8 cellular contexts compared by ENCODE assay signal in genomic region chr17:44898768-44899073, GRCh38. TPM values are rescaled to one million over a fixed set of nuclear protein-coding genes. Genes with fewer than 3 reads are reported as not detected.
DNase-seq lines count a peak whose midpoint lies in the region; ATAC-seq and TF ChIP-seq lines count a peak whose summit lies in the region.

No MANE protein-coding gene starts in this region.

- H3K36me3 Mint-ChIP-seq in activated CD8-positive, alpha-beta T cell treated with anti-CD3 and anti-CD28 coated beads, Interleukin-2, amount 10 ng/mL, durations not matched to agents 7 days and 5 days (ENCODE audit: low read depth) = peaks cover 19% of the 10 kb centered on the region

- POLR2A ChIA-PET in activated CD8-positive, alpha-beta T cell treated with anti-CD3 and anti-CD28 coated beads, Interleukin-2, amount 10 ng/mL, durations not matched to agents 7 days and 5 days (lab: Charles Lee) = interaction anchor here (0.5 to 2.5 kb wide), 14 partner anchors 10 to 250 kb away, joined by 3 to 11 read pairs (median 4); partner anchors contain the start of genes CCDC43, HEXIM1 and NMT1

- H3K27ac Mint-ChIP-seq in activated CD8-positive, alpha-beta T cell treated with anti-CD3 and anti-CD28 coated beads, Interleukin-2, amount 10 ng/mL, durations not matched to agents 7 days and 5 days = peak overlapping the region; percentile 100
- H3K27ac Mint-ChIP-seq in stimulated activated naive CD8-positive, alpha-beta T cell treated with anti-CD3 and anti-CD28 coated beads, Interleukin-15, amount 100 ng/mL, for 72 hours = peak overlapping the region; percentile 100

- H3K9me3 ChIP-seq in BE2C (no peaks in the 10 kb centered on the region), iPS-15b (ENCODE audit: control insufficient read depth, insufficient read depth, low read length) (no peaks in the 10 kb centered on the region)

- peaks cover 26% of the 10 kb centered on the region for H3K4me1 Mint-ChIP-seq in activated CD8-positive, alpha-beta T cell treated with anti-CD3 and anti-CD28 coated beads, Interleukin-2, amount 10 ng/mL, durations not matched to agents 7 days and 5 days (ENCODE audit: low read depth)
- peaks cover 40% of the 10 kb centered on the region for H3K4me1 Mint-ChIP-seq in stimulated activated naive CD8-positive, alpha-beta T cell treated with anti-CD3 and anti-CD28 coated beads, Interleukin-15, amount 100 ng/mL, for 72 hours

- CTCF ChIA-PET in activated CD8-positive, alpha-beta T cell treated with anti-CD3 and anti-CD28 coated beads, Interleukin-2, amount 10 ng/mL, durations not matched to agents 7 days and 5 days (lab: Charles Lee) = interaction anchor here (0.6 to 4.2 kb wide), 10 partner anchors 9 to 236 kb away, joined by 3 to 26 read pairs (median 4); partner anchors contain the start of gene ACBD4

- H3K9me3 Mint-ChIP-seq in activated CD8-positive, alpha-beta T cell treated with anti-CD3 and anti-CD28 coated beads, Interleukin-2, amount 10 ng/mL, durations not matched to agents 7 days and 5 days (ENCODE audit: insufficient read depth) = no peaks in the 10 kb centered on the region
- H3K9me3 Mint-ChIP-seq in stimulated activated naive CD8-positive, alpha-beta T cell treated with anti-CD3 and anti-CD28 coated beads, Interleukin-15, amount 100 ng/mL, for 72 hours = no peaks in the 10 kb centered on the region

- H3K9ac ChIP-seq in iPS-15b (ENCODE audit: low read depth, low read length) = peak overlapping the region; percentile 84

- intact Hi-C loops in posterior cingulate gyrus (cut with DNase I) = no loop called here

- H3K4me3 ChIP-seq in BE2C (ENCODE audit: low read depth, low read length) (peak overlapping the region; percentile 99), iPS-15b (ENCODE audit: low read depth, low read length) (peak overlapping the region; percentile 98)

- H3K4me3 Mint-ChIP-seq in activated CD8-positive, alpha-beta T cell treated with anti-CD3 and anti-CD28 coated beads, Interleukin-2, amount 10 ng/mL, durations not matched to agents 7 days and 5 days = peak overlapping the region; percentile 92
- peak overlapping the region; percentile 82 to 87 for H3K4me3 Mint-ChIP-seq in stimulated activated naive CD8-positive, alpha-beta T cell treated with anti-CD3 and anti-CD28 coated beads, Interleukin-15, amount 100 ng/mL, for 72 hours

- H3K27me3 Mint-ChIP-seq in activated CD8-positive, alpha-beta T cell treated with anti-CD3 and anti-CD28 coated beads, Interleukin-2, amount 10 ng/mL, durations not matched to agents 7 days and 5 days (ENCODE audit: low read depth) = peaks cover 4% of the 10 kb centered on the region
- H3K27me3 Mint-ChIP-seq in stimulated activated naive CD8-positive, alpha-beta T cell treated with anti-CD3 and anti-CD28 coated beads, Interleukin-15, amount 100 ng/mL, for 72 hours = no peaks in the 10 kb centered on the region

- peaks cover 4% of the 10 kb centered on the region for H3K4me1 ChIP-seq in BE2C
- H3K4me1 ChIP-seq in iPS-15b (ENCODE audit: control insufficient read depth, insufficient read depth, low read length) = no peaks in the 10 kb centered on the region

- TF ChIP-seq CTCF in BE2C (IDR thresholded peaks at IDR 0.05; ENCODE audit: low read depth, low read length) = no peak

- H3K36me3 ChIP-seq in BE2C = peaks cover 23% of the 10 kb centered on the region
- H3K36me3 ChIP-seq in iPS-15b (ENCODE audit: control insufficient read depth, insufficient read depth, low read length) = peaks cover 3% of the 10 kb centered on the region

- H3K27me3 ChIP-seq in BE2C (no peaks in the 10 kb centered on the region), iPS-15b (ENCODE audit: control insufficient read depth, insufficient read depth, low read length) (no peaks in the 10 kb centered on the region)

- peak; percentile 4 for ATAC-seq in HG03280 (IDR thresholded peaks at IDR 0.05; ENCODE audit: unreplicated experiment)
- peak; percentile 2 for ATAC-seq in activated CD8-positive, alpha-beta T cell treated with anti-CD3 and anti-CD28 coated beads, Interleukin-2, amount 10 ng/mL, durations not matched to agents 7 days and 5 days
- no peak for ATAC-seq in stimulated activated naive CD8-positive, alpha-beta T cell treated with anti-CD3 and anti-CD28 coated beads, Interleukin-15, amount 100 ng/mL, for 72 hours
- no peak for ATAC-seq in GM18520 (IDR thresholded peaks at IDR 0.05; ENCODE audit: unreplicated experiment)

- DNase-seq in BE2C (no peak), NCI-H226 (no peak), posterior cingulate gyrus (no peak)
- DNase-seq in activated CD8-positive, alpha-beta T cell treated with anti-CD3 and anti-CD28 coated beads, Interleukin-2, amount 10 ng/mL, durations not matched to agents 7 days and 5 days = no peak
- DNase-seq in stimulated activated naive CD8-positive, alpha-beta T cell treated with anti-CD3 and anti-CD28 coated beads, Interleukin-15, amount 100 ng/mL, for 72 hours = no peak

RNA-seq across cellular contexts. Expression of gene EFTUD2, which starts 0.5 kb away (rescaled TPM):
- polyA plus RNA-seq in BE2C (2012; ENCODE audit: insufficient read depth, insufficient read length, low read depth) = 225 TPM
- total RNA-seq in activated CD8-positive, alpha-beta T cell treated with anti-CD3 and anti-CD28 coated beads, Interleukin-2, amount 10 ng/mL, durations not matched to agents 7 days and 5 days = 100 to 1,000 TPM; 148 to 156 TPM

RNA-seq across cellular contexts. Expression of gene GFAP, which starts 16.6 kb away (rescaled TPM):
- polyA plus RNA-seq in BE2C (2012; ENCODE audit: insufficient read depth, insufficient read length, low read depth) = 17.7 TPM
- total RNA-seq in activated CD8-positive, alpha-beta T cell treated with anti-CD3 and anti-CD28 coated beads, Interleukin-2, amount 10 ng/mL, durations not matched to agents 7 days and 5 days = not detected

RNA-seq across cellular contexts. Expression of gene KIF18B, which starts 48.9 kb away (rescaled TPM):
- polyA plus RNA-seq in BE2C (2012; ENCODE audit: insufficient read depth, insufficient read length, low read depth) = 13.3 TPM
- 100 to 1,000 TPM; 104 to 113 TPM for total RNA-seq in activated CD8-positive, alpha-beta T cell treated with anti-CD3 and anti-CD28 coated beads, Interleukin-2, amount 10 ng/mL, durations not matched to agents 7 days and 5 days

RNA-seq across cellular contexts. Expression of gene HIGD1B, which starts 51.0 kb away (rescaled TPM):
- 1.2 TPM for polyA plus RNA-seq in BE2C (2012; ENCODE audit: insufficient read depth, insufficient read length, low read depth)
- not detected for total RNA-seq in activated CD8-positive, alpha-beta T cell treated with anti-CD3 and anti-CD28 coated beads, Interleukin-2, amount 10 ng/mL, durations not matched to agents 7 days and 5 days

Comparison
In these comparisons a context has a peak if more than half of its experiments do, and no peak if none do; other contexts are left out.
1. ATAC-seq: peak in HG03280 (single experiment) and activated CD8-positive, alpha-beta T cell treated with anti-CD3 and anti-CD28 coated beads, Interleukin-2, amount 10 ng/mL, durations not matched to agents 7 days and 5 days (single experiment); none in stimulated activated naive CD8-positive, alpha-beta T cell treated with anti-CD3 and anti-CD28 coated beads, Interleukin-15, amount 100 ng/mL, for 72 hours (single experiment) and GM18520 (single experiment).